In the genomic region with DNA sequence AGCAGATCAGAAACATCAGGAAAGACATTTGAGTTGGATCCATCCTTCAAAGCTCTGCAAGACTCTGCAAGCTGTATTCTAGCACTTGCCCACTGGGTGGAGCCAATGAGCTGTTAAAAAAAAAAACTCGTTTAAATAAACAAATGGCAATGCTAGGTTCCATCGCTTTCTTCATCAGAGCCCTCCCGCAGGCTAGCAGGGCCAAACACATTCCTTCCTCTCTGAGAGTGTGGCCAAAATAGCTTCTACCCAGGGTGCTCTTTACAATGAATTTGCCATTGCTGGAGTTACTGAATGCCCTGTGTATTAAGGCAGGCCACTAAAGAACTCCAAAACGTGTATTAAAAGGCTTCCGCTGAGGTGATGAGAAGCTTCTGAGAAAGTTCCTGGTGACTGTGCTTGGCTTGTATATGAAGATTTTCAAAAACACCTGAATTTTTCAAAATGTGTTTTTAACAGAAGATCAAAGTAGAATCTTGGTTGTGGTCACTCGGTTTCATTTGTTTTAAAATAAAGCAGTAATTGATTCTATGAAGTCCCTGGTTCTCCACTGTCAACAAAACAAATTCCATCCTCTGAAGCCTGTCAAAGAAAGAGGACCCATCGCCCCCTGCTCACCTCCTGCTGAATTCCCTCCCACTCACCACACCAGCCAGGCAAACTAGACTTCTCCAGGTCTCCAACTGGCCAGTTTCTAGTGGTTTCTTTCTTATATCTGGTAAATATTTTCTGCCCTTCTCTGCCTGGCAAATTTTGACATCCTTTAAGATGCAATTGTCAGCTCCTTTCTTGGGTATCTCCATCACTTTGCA, we compare ENCODE assay signal across 9 cellular contexts. TPM values are rescaled to one million over a fixed set of nuclear protein-coding genes. Genes with fewer than 3 reads are reported as not detected.
DNase-seq lines count a peak whose midpoint lies in the region; ATAC-seq, FAIRE-seq and TF ChIP-seq lines count a peak whose summit lies in the region.
"Had no signal": no experiment of that assay in that cellular context is flagged by ENCODE, and none has a peak within 500 bp of the region (broad histone marks: within the 10 kb centered on the region; RNA-seq: fewer than 3 reads in every experiment).

No MANE protein-coding gene starts in this region.

- intact Hi-C loops in CD8-positive, alpha-beta T cell (cut with DNase I, micrococcal nuclease) = loop anchor here (1.0 to 5.0 kb wide), 4 partner anchors 196 to 554 kb away; partner anchors contain the start of gene MOB3B (in 2 of the 2)
- intact Hi-C loops in endothelial cell of umbilical vein (cut with micrococcal nuclease) = loop anchor here (1.0 to 10.0 kb wide), 3 partner anchors 196 to 391 kb away; partner anchors contain the start of gene MOB3B
- intact Hi-C loops in stomach (cut with DNase I; ENCODE audit: low total_unique reads) = no loop called here

- no peaks in the 10 kb centered on the region for H4K20me1 ChIP-seq in endothelial cell of umbilical vein (replicated peaks; ENCODE audit: control insufficient read depth, extremely low read depth, insufficient read depth, low read length)

- peak; percentile 90 for TF ChIP-seq CTCF in CD8-positive, alpha-beta T cell (IDR thresholded peaks at IDR 0.05)
- TF ChIP-seq CTCF in endothelial cell of umbilical vein (IDR thresholded peaks at IDR 0.05; ENCODE audit: extremely low read depth in 1 of 2, insufficient read depth in 1 of 2, low read depth in 1 of 2, low read length in 2 of 2) (peak; percentile 71 to 79), stomach (IDR thresholded peaks at IDR 0.05) (peak in 5 of 7 experiments; percentile 68 to 91 (median 80))

- no peak overlapping the region for H3K27ac Mint-ChIP-seq in CD8-positive, alpha-beta T cell
- H3K27ac Mint-ChIP-seq in activated CD8-positive, alpha-beta memory T cell treated with anti-CD3 and anti-CD28 coated beads, Interleukin-2, amount 10 ng/mL, durations not matched to agents 7 days and 5 days = no peak overlapping the region
- H3K27ac Mint-ChIP-seq: activated naive CD4-positive, alpha-beta T cell treated with anti-CD3 and anti-CD28 coated beads, Interleukin-2, amount 50 U/mL, for 24 hours had no signal

- dilution Hi-C loops in endothelial cell of umbilical vein (cut with MboI; ENCODE audit: extremely low pct_ligation_motif_present, low sequenced_read_pairs) = loop anchor here (25.0 kb wide), 1 partner anchor 179 kb away; the partner anchor contains the start of gene IFNK

- no peaks in the 10 kb centered on the region for H3K9me3 Mint-ChIP-seq in CD8-positive, alpha-beta T cell
- H3K9me3 Mint-ChIP-seq in activated CD8-positive, alpha-beta memory T cell treated with anti-CD3 and anti-CD28 coated beads, Interleukin-2, amount 10 ng/mL, durations not matched to agents 7 days and 5 days (ENCODE audit: low read depth) = no peaks in the 10 kb centered on the region
- H3K9me3 Mint-ChIP-seq: activated naive CD4-positive, alpha-beta T cell treated with anti-CD3 and anti-CD28 coated beads, Interleukin-2, amount 50 U/mL, for 24 hours had no signal

- ATAC-seq in CD8-positive, alpha-beta T cell = peak; percentile 76
- ATAC-seq in HG03520 (IDR thresholded peaks at IDR 0.05; ENCODE audit: unreplicated experiment) = peak; percentile 82
- peak; percentile 64 for ATAC-seq in activated CD8-positive, alpha-beta memory T cell treated with anti-CD3 and anti-CD28 coated beads, Interleukin-2, amount 10 ng/mL, durations not matched to agents 7 days and 5 days

- CTCF ChIA-PET in CD8-positive, alpha-beta T cell (lab: Charles Lee) = interaction anchor here (0.6 to 3.0 kb wide), 12 partner anchors 8 to 226 kb away, joined by 3 to 54 read pairs (median 4); partner anchors contain the start of gene MOB3B
- CTCF ChIA-PET in activated CD8-positive, alpha-beta memory T cell treated with anti-CD3 and anti-CD28 coated beads, Interleukin-2, amount 10 ng/mL, durations not matched to agents 7 days and 5 days (lab: Charles Lee) = interaction anchor here (0.6 to 6.4 kb wide), 15 partner anchors 9 to 270 kb away, joined by 3 to 92 read pairs (median 4); partner anchors contain the start of genes IFNK and MOB3B
- CTCF ChIA-PET in endothelial cell of umbilical vein (lab: Charles Lee) = interaction anchor here (0.6 to 3.3 kb wide), 31 partner anchors 9 to 739 kb away, joined by 3 to 114 read pairs (median 5); partner anchors contain the start of genes IFNK and MOB3B

- no TSS peak for BruUV-seq in endothelial cell of umbilical vein (replicated peaks; lab: Mats Ljungman, UMichigan)

- POLR2A ChIA-PET in CD8-positive, alpha-beta T cell (lab: Charles Lee) = no interaction called here
- POLR2A ChIA-PET in endothelial cell of umbilical vein (lab: Charles Lee) = no interaction called here

- H3K9ac ChIP-seq in endothelial cell of umbilical vein (replicated peaks; ENCODE audit: extremely low read depth, insufficient read depth, low read length) = no peak overlapping the region

- no peaks in the 10 kb centered on the region for H3K27me3 ChIP-seq in CD8-positive, alpha-beta T cell (ENCODE audit: insufficient read depth, low read length)
- H3K27me3 ChIP-seq in endothelial cell of umbilical vein (ENCODE audit: control insufficient read depth in 2 of 2, insufficient read depth in 2 of 2, low read length in 2 of 2) (peaks cover 1 to 14% of the 10 kb centered on the region in 2 experiments), stomach (no peaks in the 10 kb centered on the region)

- TF ChIP-seq POLR2A in endothelial cell of umbilical vein (IDR thresholded peaks at IDR 0.05; ENCODE audit: low read depth, low read length) (no peak), stomach (IDR thresholded peaks at IDR 0.05) (no peak)

- H3K9me1 ChIP-seq in endothelial cell of umbilical vein (replicated peaks; ENCODE audit: control insufficient read depth, extremely low read depth, insufficient read depth, low read length) = no peaks in the 10 kb centered on the region

- H3K4me2 ChIP-seq in endothelial cell of umbilical vein (ENCODE audit: insufficient read depth, low read length) = no peak overlapping the region

- H3K4me1 Mint-ChIP-seq in CD8-positive, alpha-beta T cell (ENCODE audit: low read depth) = no peaks in the 10 kb centered on the region
- H3K4me1 Mint-ChIP-seq in activated CD8-positive, alpha-beta memory T cell treated with anti-CD3 and anti-CD28 coated beads, Interleukin-2, amount 10 ng/mL, durations not matched to agents 7 days and 5 days = no peaks in the 10 kb centered on the region
- H3K4me1 Mint-ChIP-seq: activated naive CD4-positive, alpha-beta T cell treated with anti-CD3 and anti-CD28 coated beads, Interleukin-2, amount 50 U/mL, for 24 hours had no signal

- WGBS in stomach, 5 donors = 34 to 40% (median 35%) methylated on average over 7 of the region's 7 CpGs

- peak; percentile 96 for FAIRE-seq in endothelial cell of umbilical vein (lab: Jason Lieb, UNC)

- no peak overlapping the region for H3K4me3 Mint-ChIP-seq in CD8-positive, alpha-beta T cell
- no peak overlapping the region for H3K4me3 Mint-ChIP-seq in activated CD8-positive, alpha-beta memory T cell treated with anti-CD3 and anti-CD28 coated beads, Interleukin-2, amount 10 ng/mL, durations not matched to agents 7 days and 5 days
- H3K4me3 Mint-ChIP-seq: activated naive CD4-positive, alpha-beta T cell treated with anti-CD3 and anti-CD28 coated beads, Interleukin-2, amount 50 U/mL, for 24 hours had no signal

- H3K9me3 ChIP-seq in CD8-positive, alpha-beta T cell (ENCODE audit: low read length) = no peaks in the 10 kb centered on the region
- H3K9me3 ChIP-seq in endothelial cell of umbilical vein (replicated peaks; ENCODE audit: control insufficient read depth, insufficient read depth, low read length) = no peaks in the 10 kb centered on the region
- no peaks in the 10 kb centered on the region for H3K9me3 ChIP-seq in stomach

- peak in 6 of 7 experiments; percentile 6 to 65 (median 30) for DNase-seq in CD8-positive, alpha-beta T cell
- DNase-seq in GM19240 (ENCODE audit: insufficient read length, low spot score) (peak; percentile 67), NCI-H526 treated with DMSO at 0.1 percent for 48 hours (lab: John Stamatoyannopoulos, UW) (peak; percentile 35), endothelial cell of umbilical vein (ENCODE audit: low read depth, low spot score) (peak; percentile 79), middle frontal gyrus (ENCODE audit: extremely low spot score, low spot score) (peak; percentile 69), stomach (peak; percentile 69)
- peak; percentile 49 for DNase-seq in activated CD8-positive, alpha-beta memory T cell treated with anti-CD3 and anti-CD28 coated beads, Interleukin-2, amount 10 ng/mL, durations not matched to agents 7 days and 5 days

- peaks cover 5% of the 10 kb centered on the region for H3K27me3 Mint-ChIP-seq in CD8-positive, alpha-beta T cell (ENCODE audit: low read depth)
- H3K27me3 Mint-ChIP-seq in activated CD8-positive, alpha-beta memory T cell treated with anti-CD3 and anti-CD28 coated beads, Interleukin-2, amount 10 ng/mL, durations not matched to agents 7 days and 5 days = peaks cover 17% of the 10 kb centered on the region

- H3K27ac ChIP-seq in CD8-positive, alpha-beta T cell (ENCODE audit: low read depth, low read length) = no peak overlapping the region
- H3K27ac ChIP-seq in endothelial cell of umbilical vein (ENCODE audit: insufficient read depth, low read depth, low read length) = no peak overlapping the region
- no peak overlapping the region for H3K27ac ChIP-seq in stomach

- no peaks in the 10 kb centered on the region for H3K36me3 Mint-ChIP-seq in CD8-positive, alpha-beta T cell
- H3K36me3 Mint-ChIP-seq in activated CD8-positive, alpha-beta memory T cell treated with anti-CD3 and anti-CD28 coated beads, Interleukin-2, amount 10 ng/mL, durations not matched to agents 7 days and 5 days = no peaks in the 10 kb centered on the region
- H3K36me3 Mint-ChIP-seq: activated naive CD4-positive, alpha-beta T cell treated with anti-CD3 and anti-CD28 coated beads, Interleukin-2, amount 50 U/mL, for 24 hours had no signal

- no peak for TF ChIP-seq EP300 in stomach (IDR thresholded peaks at IDR 0.05)

- no peaks in the 10 kb centered on the region for H3K36me3 ChIP-seq in CD8-positive, alpha-beta T cell (ENCODE audit: insufficient read depth, low read length)
- H3K36me3 ChIP-seq in endothelial cell of umbilical vein (ENCODE audit: control insufficient read depth in 2 of 2, extremely low read depth in 1 of 2, insufficient read depth in 2 of 2, low read length in 2 of 2) (no peaks in the 10 kb centered on the region), stomach (peaks cover 0 to 20% (median 15%) of the 10 kb centered on the region in 4 donors)

- H3K4me3 ChIP-seq in CD8-positive, alpha-beta T cell (ENCODE audit: low read depth, low read length) = no peak overlapping the region
- H3K4me3 ChIP-seq in endothelial cell of umbilical vein (replicated peaks in 1 of 3; ENCODE audit: insufficient read depth in 1 of 3, low read depth in 1 of 3, low read length in 3 of 3) (no peak overlapping the region), stomach (no peak overlapping the region)

- H2AFZ ChIP-seq in endothelial cell of umbilical vein (ENCODE audit: low read depth, low read length) = no peak overlapping the region

- H3K4me1 ChIP-seq in CD8-positive, alpha-beta T cell (ENCODE audit: insufficient read depth, low read length) = peaks cover 2% of the 10 kb centered on the region
- no peaks in the 10 kb centered on the region for H3K4me1 ChIP-seq in endothelial cell of umbilical vein (ENCODE audit: control insufficient read depth, extremely low read depth, insufficient read depth, low read length)
- H3K4me1 ChIP-seq in stomach = peaks cover 11 to 25% (median 24%) of the 10 kb centered on the region in 4 donors

- H3K79me2 ChIP-seq in endothelial cell of umbilical vein (ENCODE audit: control insufficient read depth, insufficient read depth, low read length) = no peaks in the 10 kb centered on the region

RNA-seq across cellular contexts. Expression of gene EQTN, which starts 36.5 kb away (rescaled TPM):
- total RNA-seq in CD8-positive, alpha-beta T cell = not detected
- not detected for total RNA-seq in activated CD8-positive, alpha-beta memory T cell treated with anti-CD3 and anti-CD28 coated beads, Interleukin-2, amount 10 ng/mL, durations not matched to agents 7 days and 5 days
- total RNA-seq in endothelial cell of umbilical vein (not detected in 2 replicates), stomach (1 to 10 TPM in 2 of 5 donors, not detected in 3; 1.0 to 2.4 TPM)
- polyA plus RNA-seq in endothelial cell of umbilical vein (not detected in 2 replicates), stomach (not detected)
- not detected in 2 replicates for polyA plus RNA-seq in endothelial cell of umbilical vein (2011; cell fraction: cytosol; rRNA removed)
- not detected in 2 replicates for polyA plus RNA-seq in endothelial cell of umbilical vein (2011; cell fraction: nucleus; rRNA removed)
- not detected in 2 replicates for polyA plus RNA-seq in endothelial cell of umbilical vein (2012)
- not detected in 2 replicates for polyA minus RNA-seq in endothelial cell of umbilical vein
- polyA minus RNA-seq in endothelial cell of umbilical vein (2011; cell fraction: cytosol; rRNA and poly(A)+ RNA removed) = not detected
- not detected in 2 replicates for polyA minus RNA-seq in endothelial cell of umbilical vein (2011; cell fraction: nucleus; rRNA and poly(A)+ RNA removed)
